1 cellular context compared by ENCODE assay signal in the genomic region with DNA sequence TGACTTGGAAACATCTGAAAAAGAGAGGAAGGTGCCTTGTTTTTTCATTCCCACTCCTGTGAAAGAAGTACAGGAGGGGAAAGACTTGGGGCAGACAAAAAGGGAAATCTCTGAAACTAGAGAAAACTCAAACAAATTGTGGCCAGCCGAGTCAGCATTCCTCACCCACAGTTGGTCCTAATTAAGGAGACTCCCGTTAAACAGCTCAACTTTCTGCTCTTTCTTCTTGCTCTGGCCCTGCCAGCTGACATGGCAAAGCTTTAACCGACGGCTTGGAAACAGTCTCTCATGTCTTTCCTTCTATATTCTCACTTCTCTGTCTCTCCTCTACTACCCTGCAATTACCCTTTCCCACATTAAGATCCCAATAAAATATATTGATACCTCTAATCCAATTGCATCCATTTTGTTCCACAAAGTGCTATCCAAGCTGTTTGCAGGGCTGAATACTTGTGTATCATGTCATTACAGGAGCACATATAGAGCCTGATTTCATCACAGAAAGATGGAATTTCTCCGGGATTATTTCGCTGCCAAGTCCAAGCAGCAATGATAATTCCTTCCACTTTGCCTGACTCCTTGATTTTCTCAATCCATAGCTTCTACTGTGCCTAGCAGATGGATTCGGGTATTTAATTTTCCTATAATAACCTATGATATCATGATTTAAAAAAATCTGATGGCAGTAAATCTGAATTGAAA.
TF ChIP-seq lines count a peak whose summit lies in the region.

No MANE protein-coding gene starts in this region.

TF ChIP-seq in SK-N-SH, 30 proteins besides CTCF, POLR2A, EP300 and RAD21 (continued from another document):
- peak; percentile 80 for TF ChIP-seq TCF12 (IDR thresholded peaks at IDR 0.05)
